In the genomic region with DNA sequence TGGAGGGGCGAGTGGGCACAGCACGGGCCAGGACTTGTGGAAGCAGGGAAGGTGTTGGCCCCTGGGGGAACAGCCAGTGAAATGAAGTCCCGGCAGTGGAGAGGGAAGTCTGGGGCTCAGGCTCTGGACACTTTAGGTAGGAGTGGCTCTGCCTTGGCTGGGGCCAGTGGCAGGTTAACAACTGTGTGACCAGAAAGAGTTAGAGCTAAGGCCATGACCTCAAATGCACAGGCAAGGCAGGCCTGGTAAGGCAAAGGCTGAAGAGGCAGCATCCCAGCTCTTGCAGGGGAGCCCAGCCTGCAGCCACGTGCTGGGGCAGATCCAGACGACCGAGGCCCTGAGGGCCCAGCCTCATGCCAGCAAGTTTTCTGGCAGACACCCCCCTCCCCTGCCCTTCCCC, we compare ENCODE assay signal across 23 cellular contexts. TPM values are rescaled to one million over a fixed set of nuclear protein-coding genes. Genes with fewer than 3 reads are reported as not detected.
"Had no signal": no experiment of that assay in that cellular context is flagged by ENCODE, and none has a peak within 500 bp of the region (broad histone marks: within the 10 kb centered on the region; RNA-seq: fewer than 3 reads in every experiment).

No MANE protein-coding gene starts in this region.

- H3K27ac ChIP-seq: dorsolateral prefrontal cortex, psoas muscle had no signal

- FAIRE-seq: frontal cortex, small intestine had no signal

- H3K9me3 Mint-ChIP-seq: activated CD4-positive, alpha-beta T cell treated with anti-CD3 and anti-CD28 coated beads, Interleukin-2, amount 10 ng/mL, durations not matched to agents 7 days and 5 days; activated naive CD4-positive, alpha-beta T cell treated with anti-CD3 and anti-CD28 coated beads, Interleukin-2, amount 50 U/mL, for 72 hours; activated T-cell treated with anti-CD3 and anti-CD28 coated beads, Interleukin-2, amount 50 U/mL, for 72 hours; stimulated activated naive CD8-positive, alpha-beta T cell treated with anti-CD3 and anti-CD28 coated beads, Interleukin-15, amount 100 ng/mL, for 72 hours had no signal

- ATAC-seq: activated CD4-positive, CD25-positive, alpha-beta regulatory T cell treated with anti-CD3 and anti-CD28 coated beads, Interleukin-2, amount 50 U/mL, for 24 hours; activated naive CD4-positive, alpha-beta T cell treated with anti-CD3 and anti-CD28 coated beads, Interleukin-2, amount 50 U/mL, for 72 hours; left colon; right cardiac atrium; stimulated activated naive CD8-positive, alpha-beta T cell treated with anti-CD3 and anti-CD28 coated beads, Interleukin-15, amount 100 ng/mL, for 72 hours had no signal

- H3K9me3 ChIP-seq: adrenal gland, psoas muscle had no signal

- H3K27me3 ChIP-seq: adrenal gland, dorsolateral prefrontal cortex had no signal

- H3K4me1 ChIP-seq: adrenal gland, psoas muscle had no signal

- H3K4me1 Mint-ChIP-seq: activated CD4-positive, alpha-beta T cell treated with anti-CD3 and anti-CD28 coated beads, Interleukin-2, amount 10 ng/mL, durations not matched to agents 7 days and 5 days had no signal

- H3K36me3 Mint-ChIP-seq: activated naive CD4-positive, alpha-beta T cell treated with anti-CD3 and anti-CD28 coated beads, Interleukin-2, amount 50 U/mL, for 72 hours had no signal

- H3K4me3 ChIP-seq: adrenal gland, dorsolateral prefrontal cortex, psoas muscle had no signal

- H3K36me3 ChIP-seq: adrenal gland had no signal

- H3K4me3 Mint-ChIP-seq: activated CD4-positive, alpha-beta T cell treated with anti-CD3 and anti-CD28 coated beads, Interleukin-2, amount 10 ng/mL, durations not matched to agents 7 days and 5 days; activated T-cell treated with anti-CD3 and anti-CD28 coated beads, Interleukin-2, amount 50 U/mL, for 72 hours; stimulated activated naive CD8-positive, alpha-beta T cell treated with anti-CD3 and anti-CD28 coated beads, Interleukin-15, amount 100 ng/mL, for 72 hours had no signal

- H3K27ac Mint-ChIP-seq: activated CD4-positive, alpha-beta T cell treated with anti-CD3 and anti-CD28 coated beads, Interleukin-2, amount 10 ng/mL, durations not matched to agents 7 days and 5 days; activated naive CD4-positive, alpha-beta T cell treated with anti-CD3 and anti-CD28 coated beads, Interleukin-2, amount 50 U/mL, for 72 hours; activated T-cell treated with anti-CD3 and anti-CD28 coated beads, Interleukin-2, amount 50 U/mL, for 72 hours had no signal

- DNase-seq: activated CD4-positive, alpha-beta T cell treated with anti-CD3 and anti-CD28 coated beads, Interleukin-2, amount 10 ng/mL, durations not matched to agents 7 days and 5 days; activated CD8-positive, alpha-beta memory T cell treated with anti-CD3 and anti-CD28 coated beads for 24 hours; activated CD8-positive, alpha-beta memory T cell treated with anti-CD3 and anti-CD28 coated beads, Interleukin-2, amount 50 U/mL, for 48 hours; activated gamma-delta T cell treated with Interleukin-2 at 50 U/mL for 16 hours; activated T-cell treated with anti-CD3 and anti-CD28 coated beads, Interleukin-2, amount 50 U/mL, for 72 hours; dorsolateral prefrontal cortex; hypothalamus; left colon; psoas muscle; right cardiac atrium; small intestine; stimulated activated CD4-positive, alpha-beta T cell treated with anti-CD3 and anti-CD28 coated beads, Interleukin-15, amount 100 ng/mL, for 24 hours; stimulated activated CD4-positive, alpha-beta T cell treated with anti-CD3 and anti-CD28 coated beads, Interleukin-2, amount 100 ng/mL, for 48 hours; stimulated activated naive CD8-positive, alpha-beta T cell treated with anti-CD3 and anti-CD28 coated beads, Interleukin-15, amount 100 ng/mL, for 72 hours; T1000 had no signal

- H3K27me3 Mint-ChIP-seq: activated CD4-positive, alpha-beta T cell treated with anti-CD3 and anti-CD28 coated beads, Interleukin-2, amount 10 ng/mL, durations not matched to agents 7 days and 5 days; stimulated activated naive CD8-positive, alpha-beta T cell treated with anti-CD3 and anti-CD28 coated beads, Interleukin-15, amount 100 ng/mL, for 72 hours had no signal

RNA-seq across cellular contexts. Expression of a gene that starts 21.5 kb away (rescaled TPM):
- total RNA-seq: activated CD4-positive, alpha-beta T cell treated with anti-CD3 and anti-CD28 coated beads, Interleukin-2, amount 10 ng/mL, durations not matched to agents 7 days and 5 days; activated naive CD4-positive, alpha-beta T cell treated with anti-CD3 and anti-CD28 coated beads, Interleukin-2, amount 50 U/mL, for 72 hours; activated T-cell treated with anti-CD3 and anti-CD28 coated beads, Interleukin-2, amount 50 U/mL, for 72 hours; epithelial cell of proximal tubule; frontal cortex; left colon; lung microvascular endothelial cell; osteocyte; T-helper 1 cell treated with Interleukin-12 subunit alpha and Interleukin-12 subunit beta and Interleukin-4 antibody, amounts not matched to agents 30 ng/mL and 1 ng/mL, for 36 hours had no signal
- polyA plus RNA-seq: small intestine had no signal
